23 cellular contexts compared by ENCODE assay signal in genomic region chr5:107615173-107615856, GRCh38. TPM values are rescaled to one million over a fixed set of nuclear protein-coding genes. Genes with fewer than 3 reads are reported as not detected.
DNase-seq lines count a peak whose midpoint lies in the region; ATAC-seq and TF ChIP-seq lines count a peak whose summit lies in the region.
"Had no signal": no experiment of that assay in that cellular context is flagged by ENCODE, and none has a peak within 500 bp of the region (broad histone marks: within the 10 kb centered on the region; RNA-seq: fewer than 3 reads in every experiment).

No MANE protein-coding gene starts in this region.

- H3K27ac Mint-ChIP-seq in GM23338: no peak overlapping the region
- H3K27ac Mint-ChIP-seq: activated CD4-positive, alpha-beta T cell treated with anti-CD3 and anti-CD28 coated beads, Interleukin-2, amount 10 ng/mL, durations not matched to agents 7 days and 5 days had no signal

- no peak overlapping the region for H3K4me2 ChIP-seq in SK-N-SH
- H3K4me2 ChIP-seq in GM23338: no peak overlapping the region
- H3K4me2 ChIP-seq: BLaER1 had no signal

- CTCF ChIA-PET in HEK293 (lab: Yijun Ruan, JAX): interaction anchor here (1.9 kb wide), 1 partner anchor 43 kb away, joined by 6 read pairs; no protein-coding TSS in a partner anchor
- CTCF ChIA-PET in SK-N-SH (lab: Yijun Ruan, JAX): interaction anchor here (1.5 to 5.1 kb wide), 2 partner anchors 44 to 82 kb away, joined by 3 to 16 read pairs; no protein-coding TSS in a partner anchor

- H3F3A ChIP-seq in SK-N-SH (replicated peaks; ENCODE audit: insufficient read depth) (no peaks in the 10 kb centered on the region), GM23338 (replicated peaks; ENCODE audit: low read depth) (no peaks in the 10 kb centered on the region)

- H3K27me3 ChIP-seq in SK-N-SH (ENCODE audit: insufficient read depth): no peaks in the 10 kb centered on the region
- no peaks in the 10 kb centered on the region for H3K27me3 ChIP-seq in GM23338 (ENCODE audit: insufficient read depth)
- H3K27me3 ChIP-seq: BLaER1, esophagus squamous epithelium, tibial artery had no signal

- H4K20me1 ChIP-seq in SK-N-SH (ENCODE audit: insufficient read depth): no peaks in the 10 kb centered on the region
- H4K20me1 ChIP-seq in GM23338 (replicated peaks; ENCODE audit: insufficient read depth): no peaks in the 10 kb centered on the region
- H4K20me1 ChIP-seq: BLaER1 had no signal

- H3K9me3 ChIP-seq in HEK293 (ENCODE audit: control insufficient read depth, insufficient read depth, low read depth, low read length) (no peaks in the 10 kb centered on the region), SK-N-SH (no peaks in the 10 kb centered on the region)
- H3K9me3 ChIP-seq: BLaER1, esophagus squamous epithelium, tibial artery had no signal

- WGBS in SK-N-SH (ENCODE audit: low lambda C conversion rate): 63% methylated on average over 8 of the region's 8 CpGs

- H3K4me3 ChIP-seq in HEK293 (ENCODE audit: low read depth, low read length): no peak overlapping the region; the same call in 1 of the 2 replicates
- peak overlapping the region in 1 of 2 experiments; percentile 19; a peak in 1 of 4 replicates for H3K4me3 ChIP-seq in SK-N-SH (ENCODE audit: low read depth in 2 of 2, low read length in 1 of 2)
- H3K4me3 ChIP-seq in fibroblast of pulmonary artery (replicated peaks; ENCODE audit: low read depth, low read length): no peak overlapping the region
- no peak overlapping the region for H3K4me3 ChIP-seq in GM23338
- H3K4me3 ChIP-seq: BLaER1, esophagus squamous epithelium, tibial artery had no signal

- TF ChIP-seq EP300 in SK-N-SH (IDR thresholded peaks at IDR 0.05; ENCODE audit: borderline replicate concordance in 1 of 2, low read depth in 1 of 2, low read length in 1 of 2): no peak

- peaks cover 1% of the 10 kb centered on the region for H3K27me3 Mint-ChIP-seq in GM23338 (ENCODE audit: insufficient read depth, low read depth, poor library complexity)

- no peaks in the 10 kb centered on the region for H3K9me3 Mint-ChIP-seq in GM23338
- H3K9me3 Mint-ChIP-seq: activated CD4-positive, alpha-beta T cell treated with anti-CD3 and anti-CD28 coated beads, Interleukin-2, amount 10 ng/mL, durations not matched to agents 7 days and 5 days; central memory CD8-positive, alpha-beta T cell had no signal

- H3K27ac ChIP-seq in HEK293 (ENCODE audit: extremely low read depth, low read depth, low read length) (no peak overlapping the region), SK-N-SH (ENCODE audit: low read depth in 2 of 2, low read length in 1 of 2) (peak overlapping the region in 1 of 2 experiments; percentile 43; a peak in 2 of 4 replicates), temporal lobe (ENCODE audit: low read depth, low read length) (peak overlapping the region; percentile 36), GM23338 (ENCODE audit: low read depth) (no peak overlapping the region)
- H3K27ac ChIP-seq: BLaER1, esophagus squamous epithelium, tibial artery had no signal

- H3K36me3 ChIP-seq in HEK293 (ENCODE audit: control insufficient read depth in 2 of 2, insufficient read depth in 1 of 2, low read length in 2 of 2) (no peaks in the 10 kb centered on the region), SK-N-SH (replicated peaks in 1 of 2; ENCODE audit: control insufficient read depth in 1 of 2, insufficient read depth in 2 of 2, low read length in 1 of 2) (no peaks in the 10 kb centered on the region), GM23338 (ENCODE audit: insufficient read depth) (no peaks in the 10 kb centered on the region)
- H3K36me3 ChIP-seq: BLaER1, esophagus squamous epithelium, tibial artery had no signal

- H3K9ac ChIP-seq in SK-N-SH: no peak overlapping the region
- H3K9ac ChIP-seq: BLaER1 had no signal

- no peaks in the 10 kb centered on the region for H3K36me3 Mint-ChIP-seq in GM23338 (ENCODE audit: low read depth)

- POLR2A ChIA-PET in HEK293 (lab: Yijun Ruan, JAX): interaction anchor here (0.6 to 2.0 kb wide), 3 partner anchors 10 to 54 kb away, joined by 4 to 5 read pairs (median 5); no protein-coding TSS in a partner anchor
- POLR2A ChIA-PET in SK-N-SH (lab: Yijun Ruan, JAX): interaction anchor here (1.1 kb wide), 1 partner anchor 43 kb away, joined by 4 read pairs; no protein-coding TSS in a partner anchor

- H3K79me2 ChIP-seq in SK-N-SH (ENCODE audit: insufficient read depth) (no peaks in the 10 kb centered on the region), GM23338 (replicated peaks; ENCODE audit: insufficient read depth) (peaks cover 9% of the 10 kb centered on the region)

- H3K4me1 Mint-ChIP-seq in GM23338: peaks cover 47% of the 10 kb centered on the region
- H3K4me1 Mint-ChIP-seq: activated CD4-positive, alpha-beta T cell treated with anti-CD3 and anti-CD28 coated beads, Interleukin-2, amount 10 ng/mL, durations not matched to agents 7 days and 5 days; central memory CD8-positive, alpha-beta T cell had no signal

- H3K4me1 ChIP-seq in HEK293 (ENCODE audit: control insufficient read depth, insufficient read depth, low read length) (peaks cover 48% of the 10 kb centered on the region), SK-N-SH (ENCODE audit: control insufficient read depth in 1 of 2, insufficient read depth in 2 of 2, low read depth in 1 of 2, low read length in 1 of 2) (peaks cover 0 to 10% of the 10 kb centered on the region in 2 experiments; a peak in 2 of 4 replicates), GM23338 (ENCODE audit: insufficient read depth) (peaks cover 62% of the 10 kb centered on the region)
- H3K4me1 ChIP-seq: BLaER1, esophagus squamous epithelium had no signal

- DNase-seq in SK-N-SH: peak; percentile 39
- peak; percentile 26 for DNase-seq in fibroblast of pulmonary artery (ENCODE audit: low read depth)
- DNase-seq in HuH-7 (ENCODE audit: low spot score): no peak
- DNase-seq in GM23338 (ENCODE audit: low spot score): no peak
- DNase-seq in DMS114 treated with DMSO at 0.1 percent for 48 hours (lab: John Stamatoyannopoulos, UW; ENCODE audit: unreplicated experiment): no peak
- DNase-seq: activated CD4-positive, alpha-beta T cell treated with anti-CD3 and anti-CD28 coated beads, Interleukin-2, amount 10 ng/mL, durations not matched to agents 7 days and 5 days; activated gamma-delta T cell treated with Interleukin-2 at 50 U/mL for 16 hours; amniotic stem cell; effector CD4-positive, alpha-beta T cell; esophagus squamous epithelium; H7; left ventricle myocardium superior; NCI-H187; NCI-H510A; Right ventricle myocardium superior; stimulated activated naive CD4-positive, alpha-beta T cell; T-helper 1 cell; tibial artery had no signal

- H3K4me3 Mint-ChIP-seq in GM23338: no peak overlapping the region
- H3K4me3 Mint-ChIP-seq: activated CD4-positive, alpha-beta T cell treated with anti-CD3 and anti-CD28 coated beads, Interleukin-2, amount 10 ng/mL, durations not matched to agents 7 days and 5 days; central memory CD8-positive, alpha-beta T cell had no signal

- H2AFZ ChIP-seq in SK-N-SH (ENCODE audit: low read depth) (no peak overlapping the region), GM23338 (no peak overlapping the region)

- no peak for ATAC-seq in GM23338
- ATAC-seq: left ventricle myocardium superior, sciatic nerve had no signal

- TF ChIP-seq RAD21 in SK-N-SH (IDR thresholded peaks at IDR 0.05; ENCODE audit: low read length): no peak

- TF ChIP-seq CTCF in HEK293 (tag by site-specific recombination; IDR thresholded peaks at IDR 0.05) (no peak), SK-N-SH (IDR thresholded peaks at IDR 0.05) (no peak), fibroblast of pulmonary artery (IDR thresholded peaks at IDR 0.05; ENCODE audit: low read length, missing control alignments) (no peak), GM23338 (conservative IDR thresholded peaks at IDR 0.05; ENCODE audit: low read depth in 2 of 2) (no peak)

- H3K9me2 ChIP-seq in SK-N-SH (no peaks in the 10 kb centered on the region), GM23338 (ENCODE audit: insufficient read depth) (no peaks in the 10 kb centered on the region)

TF ChIP-seq in HEK293, 187 proteins besides CTCF, POLR2A, EP300 and RAD21 (continues in another document):
- no peak for TF ChIP-seq ZNF843 (tag by site-specific recombination; IDR thresholded peaks at IDR 0.05)
- no peak for TF ChIP-seq ZSCAN16 (tag by site-specific recombination; IDR thresholded peaks at IDR 0.05)
- no peak for TF ChIP-seq YY1 (tag by site-specific recombination; IDR thresholded peaks at IDR 0.05)

TF ChIP-seq in SK-N-SH, 30 proteins besides CTCF, POLR2A, EP300 and RAD21 (continues in another document):
- TF ChIP-seq EZH2phosphoT487 (IDR thresholded peaks at IDR 0.05; ENCODE audit: borderline replicate concordance, low read depth) (no peak), NFIC (IDR thresholded peaks at IDR 0.05; ENCODE audit: borderline replicate concordance) (no peak), MXI1 (IDR thresholded peaks at IDR 0.05; ENCODE audit: low read depth, low read length) (no peak), MAX (IDR thresholded peaks at IDR 0.05; ENCODE audit: low read depth) (no peak), SMC3 (IDR thresholded peaks at IDR 0.05; ENCODE audit: low read depth, low read length) (no peak)

TF ChIP-seq in GM23338, 12 proteins besides CTCF, POLR2A, EP300 and RAD21 (continues in another document):
- no peak for TF ChIP-seq ZNF114 (CRISPR knock-in tag; IDR thresholded peaks at IDR 0.05)
- TF ChIP-seq STAT1 (IDR thresholded peaks at IDR 0.05; ENCODE audit: unreplicated experiment): no peak
- TF ChIP-seq NANOG (IDR thresholded peaks at IDR 0.05; ENCODE audit: borderline replicate concordance): no peak
- TF ChIP-seq CREB1 (CRISPR knock-in tag; IDR thresholded peaks at IDR 0.05; ENCODE audit: low read depth): no peak
- TF ChIP-seq POLR2AphosphoS5 (IDR thresholded peaks at IDR 0.05; ENCODE audit: low read depth): no peak

RNA-seq across cellular contexts. Expression of gene EFNA5, which starts 55.4 kb away (rescaled TPM):
- polyA plus RNA-seq in SK-N-SH (2012; rRNA removed) (0.73 and 0.81 TPM in 2 replicates), GM23338 (2016; fragmentation: Nextera tagmentation; extraction: Ambion mirVana) (7.4 and 10.1 TPM in 2 replicates)
- 0.85 and 1.4 TPM in 2 replicates for polyA plus RNA-seq in SK-N-SH (2012; cell fraction: cytosol; rRNA removed)
- 0.76 and 1.7 TPM in 2 replicates for polyA plus RNA-seq in SK-N-SH (2012; cell fraction: nucleus; rRNA removed)
- 17.0 TPM for total RNA-seq in temporal lobe
- 7.5 and 18.1 TPM in 2 replicates for total RNA-seq in GM23338 (2014; rRNA removed; shearing (Covaris generic))
- total RNA-seq: activated CD4-positive, alpha-beta T cell treated with anti-CD3 and anti-CD28 coated beads, Interleukin-2, amount 10 ng/mL, durations not matched to agents 7 days and 5 days had no signal

Comparison
In these comparisons a context has a peak if more than half of its experiments do, and no peak if none do; other contexts are left out.
1. DNase-seq: peak in SK-N-SH (single experiment) and fibroblast of pulmonary artery (single experiment); none in HuH-7 (single experiment), GM23338 (single experiment) and DMS114 treated with DMSO at 0.1 percent for 48 hours (single experiment).